19 cellular contexts compared by ENCODE assay signal in genomic region chr15:90470453-90470852, GRCh38. TPM values are rescaled to one million over a fixed set of nuclear protein-coding genes. Genes with fewer than 3 reads are reported as not detected.
A peak's percentile ranks its signal among the peaks of the same experiment; 100 is the strongest.
DNase-seq lines count a peak whose midpoint lies in the region; ATAC-seq and TF ChIP-seq lines count a peak whose summit lies in the region.
"Had no signal": no experiment of that assay in that cellular context is flagged by ENCODE, and none has a peak within 500 bp of the region (broad histone marks: within the 10 kb centered on the region; RNA-seq: fewer than 3 reads in every experiment).

No MANE protein-coding gene starts in this region.

- H3K27ac Mint-ChIP-seq in activated naive CD4-positive, alpha-beta T cell treated with anti-CD3 and anti-CD28 coated beads, Interleukin-2, amount 50 U/mL, for 24 hours, result peak overlapping the region; percentile 87
- peak overlapping the region; percentile 9 for H3K27ac Mint-ChIP-seq in activated CD8-positive, alpha-beta T cell treated with anti-CD3 and anti-CD28 coated beads for 36 hours

- intact Hi-C loops in activated CD8-positive, alpha-beta T cell treated with anti-CD3 and anti-CD28 coated beads for 36 hours (cut with micrococcal nuclease), result no loop called here

- no peak overlapping the region for H3K4me3 Mint-ChIP-seq in activated naive CD4-positive, alpha-beta T cell treated with anti-CD3 and anti-CD28 coated beads, Interleukin-2, amount 50 U/mL, for 24 hours
- H3K4me3 Mint-ChIP-seq in activated CD8-positive, alpha-beta T cell treated with anti-CD3 and anti-CD28 coated beads for 36 hours, result no peak overlapping the region
- H3K4me3 Mint-ChIP-seq: WTC11 had no signal

- peaks cover 12% of the 10 kb centered on the region for H3K4me1 Mint-ChIP-seq in activated naive CD4-positive, alpha-beta T cell treated with anti-CD3 and anti-CD28 coated beads, Interleukin-2, amount 50 U/mL, for 24 hours
- H3K4me1 Mint-ChIP-seq in activated CD8-positive, alpha-beta T cell treated with anti-CD3 and anti-CD28 coated beads for 36 hours (ENCODE audit: low read depth), result peaks cover 17% of the 10 kb centered on the region
- H3K4me1 Mint-ChIP-seq: WTC11 had no signal

- no peaks in the 10 kb centered on the region for H4K20me1 ChIP-seq in hepatocyte (ENCODE audit: insufficient read depth, poor library complexity, severe bottlenecking)

- H3K4me3 ChIP-seq in hepatocyte (no peak overlapping the region), HAP-1 (no peak overlapping the region)
- H3K4me3 ChIP-seq: PC-9, spleen, thoracic aorta had no signal

- no peak for TF ChIP-seq CTCF in activated CD8-positive, alpha-beta T cell treated with anti-CD3 and anti-CD28 coated beads for 36 hours (IDR thresholded peaks at IDR 0.05)
- TF ChIP-seq CTCF in hepatocyte (IDR thresholded peaks at IDR 0.05; ENCODE audit: poor library complexity), result no peak

- H3K27me3 Mint-ChIP-seq in activated naive CD4-positive, alpha-beta T cell treated with anti-CD3 and anti-CD28 coated beads, Interleukin-2, amount 50 U/mL, for 24 hours, result no peaks in the 10 kb centered on the region
- H3K27me3 Mint-ChIP-seq in activated CD8-positive, alpha-beta T cell treated with anti-CD3 and anti-CD28 coated beads for 36 hours, result no peaks in the 10 kb centered on the region

- H3K36me3 ChIP-seq in hepatocyte (replicated peaks; ENCODE audit: insufficient read depth, low read depth) (no peaks in the 10 kb centered on the region), HAP-1 (replicated peaks) (peaks cover 43% of the 10 kb centered on the region)

- H3K4me1 ChIP-seq in hepatocyte (ENCODE audit: insufficient read depth), result peaks cover 2% of the 10 kb centered on the region
- no peaks in the 10 kb centered on the region for H3K4me1 ChIP-seq in HAP-1

- H3K27me3 ChIP-seq in hepatocyte (no peaks in the 10 kb centered on the region), HAP-1 (ENCODE audit: low read depth) (no peaks in the 10 kb centered on the region)
- H3K27me3 ChIP-seq: spleen had no signal

- no peaks in the 10 kb centered on the region for H3K9me3 ChIP-seq in hepatocyte (ENCODE audit: low read depth)
- H3K9me3 ChIP-seq in HAP-1, result no peaks in the 10 kb centered on the region
- H3K9me3 ChIP-seq: spleen, thoracic aorta had no signal

- CTCF ChIA-PET in activated CD8-positive, alpha-beta T cell treated with anti-CD3 and anti-CD28 coated beads for 36 hours (lab: Charles Lee), result interaction anchor here (1.4 to 8.6 kb wide), 4 partner anchors 8 to 150 kb away, joined by 4 to 58 read pairs (median 9); no protein-coding TSS in a partner anchor

- H3K9me2 ChIP-seq in hepatocyte (replicated peaks; ENCODE audit: insufficient read depth), result no peaks in the 10 kb centered on the region

- H3K27ac ChIP-seq in hepatocyte (peak overlapping the region; percentile 25), substantia nigra (ENCODE audit: low read depth, low read length, poor library complexity, severe bottlenecking) (peak overlapping the region; percentile 98)
- H3K27ac ChIP-seq: PC-9 had no signal

- no peak overlapping the region for H3K4me2 ChIP-seq in hepatocyte
- H3K4me2 ChIP-seq: PC-9 had no signal

- in situ Hi-C loops in HAP-1 (cut with MboI; ENCODE audit: low sequenced_read_pairs), result no loop called here

- POLR2A ChIA-PET in activated CD8-positive, alpha-beta T cell treated with anti-CD3 and anti-CD28 coated beads for 36 hours (lab: Charles Lee), result interaction anchor here (1.4 kb wide), 1 partner anchor 150 kb away, joined by 3 read pairs; no protein-coding TSS in a partner anchor

- WGBS in hepatocyte (ENCODE audit: low lambda C conversion rate, missing lambda C conversion rate), result 90% methylated on average over 1 of the region's 1 CpG

- no peak overlapping the region for H2AFZ ChIP-seq in hepatocyte
- H2AFZ ChIP-seq: PC-9 had no signal

- no peaks in the 10 kb centered on the region for H3K9me3 Mint-ChIP-seq in activated naive CD4-positive, alpha-beta T cell treated with anti-CD3 and anti-CD28 coated beads, Interleukin-2, amount 50 U/mL, for 24 hours
- H3K9me3 Mint-ChIP-seq in activated CD8-positive, alpha-beta T cell treated with anti-CD3 and anti-CD28 coated beads for 36 hours, result no peaks in the 10 kb centered on the region
- H3K9me3 Mint-ChIP-seq: WTC11 had no signal

- DNase-seq in activated naive CD4-positive, alpha-beta T cell treated with Interleukin-2 at 50 U/mL for 16 hours, result no peak
- DNase-seq in activated CD8-positive, alpha-beta T cell treated with anti-CD3 and anti-CD28 coated beads for 36 hours, result no peak
- DNase-seq in hepatocyte (ENCODE audit: low spot score) (no peak), substantia nigra (lab: John Stamatoyannopoulos, UW) (no peak), HAP-1 (ENCODE audit: low spot score in 2 of 2) (no peak)
- DNase-seq: activated CD8-positive, alpha-beta memory T cell treated with anti-CD3 and anti-CD28 coated beads, Interleukin-2, amount 50 U/mL, for 4 hours; DND-41; KBM-7; kidney glomerular epithelial cell; mesenchymal stem cell; NCI-H187; NCI-H2227 treated with DMSO at 0.1 percent for 48 hours; PC-9; spleen had no signal

- H3K79me2 ChIP-seq in hepatocyte, result peaks cover 5% of the 10 kb centered on the region

- ATAC-seq in activated CD8-positive, alpha-beta T cell treated with anti-CD3 and anti-CD28 coated beads for 36 hours, result no peak
- ATAC-seq in HG02938 (IDR thresholded peaks at IDR 0.05; ENCODE audit: unreplicated experiment) (no peak), GM21381 (IDR thresholded peaks at IDR 0.05; ENCODE audit: unreplicated experiment) (no peak)
- ATAC-seq: WTC11 had no signal

- H3K36me3 Mint-ChIP-seq in activated naive CD4-positive, alpha-beta T cell treated with anti-CD3 and anti-CD28 coated beads, Interleukin-2, amount 50 U/mL, for 24 hours, result peaks cover 9% of the 10 kb centered on the region
- peaks cover 50% of the 10 kb centered on the region for H3K36me3 Mint-ChIP-seq in activated CD8-positive, alpha-beta T cell treated with anti-CD3 and anti-CD28 coated beads for 36 hours (ENCODE audit: low read depth)

RNA-seq across cellular contexts. Expression of gene CRTC3, which starts 59.3 kb away (rescaled TPM):
- 10 to 100 TPM; 27.1 to 28.7 TPM for total RNA-seq in activated CD8-positive, alpha-beta T cell treated with anti-CD3 and anti-CD28 coated beads for 36 hours
- 15.3 and 15.7 TPM in 2 replicates for total RNA-seq in hepatocyte
- 17.6 and 18.5 TPM in 2 replicates for polyA plus RNA-seq in hepatocyte
